ENCODE assay signal across 15 cellular contexts in genomic region chr12:32002848-32003493, GRCh38. TPM values are rescaled to one million over a fixed set of nuclear protein-coding genes. Genes with fewer than 3 reads are reported as not detected.
DNase-seq lines count a peak whose midpoint lies in the region; ATAC-seq and TF ChIP-seq lines count a peak whose summit lies in the region.
"Had no signal": no experiment of that assay in that cellular context is flagged by ENCODE, and none has a peak within 500 bp of the region (broad histone marks: within the 10 kb centered on the region; RNA-seq: fewer than 3 reads in every experiment).

No MANE protein-coding gene starts in this region.

- no peak for TF ChIP-seq POLR2A in gastrocnemius medialis (IDR thresholded peaks at IDR 0.05)

- H3K9me3 Mint-ChIP-seq in activated T-helper 17 cell treated with anti-CD3 and anti-CD28 coated beads, Interleukin-2, amount 50 U/mL, for 72 hours = no peaks in the 10 kb centered on the region
- no peaks in the 10 kb centered on the region for H3K9me3 Mint-ChIP-seq in type B pancreatic cell

- TF ChIP-seq CTCF in type B pancreatic cell (conservative IDR thresholded peaks at IDR 0.05) (no peak), gastrocnemius medialis (IDR thresholded peaks at IDR 0.05 in 4 of 5, conservative IDR thresholded peaks at IDR 0.05 in 1 of 5) (no peak), OCI-LY7 (conservative IDR thresholded peaks at IDR 0.05; ENCODE audit: low read length) (no peak)

- BruUV-seq in OCI-LY7 (replicated peaks; lab: Mats Ljungman, UMichigan) = no TSS peak

- no peaks in the 10 kb centered on the region for H3K4me1 Mint-ChIP-seq in activated T-helper 17 cell treated with anti-CD3 and anti-CD28 coated beads, Interleukin-2, amount 50 U/mL, for 72 hours
- H3K4me1 Mint-ChIP-seq in type B pancreatic cell (ENCODE audit: unreplicated experiment) = no peaks in the 10 kb centered on the region
- H3K4me1 Mint-ChIP-seq: activated CD8-positive, alpha-beta memory T cell treated with anti-CD3 and anti-CD28 coated beads, Interleukin-2, amount 10 ng/mL, durations not matched to agents 7 days and 5 days had no signal

- H3K27ac ChIP-seq in gastrocnemius medialis (no peak overlapping the region), OCI-LY7 (ENCODE audit: low read depth, low read length, poor library complexity, severe bottlenecking) (no peak overlapping the region)
- H3K27ac ChIP-seq: esophagus muscularis mucosa, parathyroid adenoma had no signal

- H3K27ac Mint-ChIP-seq in activated T-helper 17 cell treated with anti-CD3 and anti-CD28 coated beads, Interleukin-2, amount 50 U/mL, for 72 hours = peak overlapping the region; percentile 46
- peak overlapping the region; percentile 57 for H3K27ac Mint-ChIP-seq in type B pancreatic cell
- H3K27ac Mint-ChIP-seq: activated CD8-positive, alpha-beta memory T cell treated with anti-CD3 and anti-CD28 coated beads, Interleukin-2, amount 10 ng/mL, durations not matched to agents 7 days and 5 days had no signal

- no peaks in the 10 kb centered on the region for H3K79me2 ChIP-seq in OCI-LY7 (ENCODE audit: insufficient read depth, low read depth, low read length)
- H3K79me2 ChIP-seq: parathyroid adenoma had no signal

- H3K9me2 ChIP-seq in OCI-LY7 (ENCODE audit: insufficient read depth, low read length) = no peaks in the 10 kb centered on the region

- H3K4me1 ChIP-seq in gastrocnemius medialis (no peaks in the 10 kb centered on the region), OCI-LY7 (ENCODE audit: insufficient read depth, low read length, poor library complexity, severe bottlenecking) (no peaks in the 10 kb centered on the region)
- H3K4me1 ChIP-seq: parathyroid adenoma had no signal

- no peaks in the 10 kb centered on the region for H4K20me1 ChIP-seq in OCI-LY7 (ENCODE audit: insufficient read depth, low read length)

- CTCF ChIA-PET in OCI-LY7 (lab: Charles Lee; ENCODE audit: unreplicated experiment) = interaction anchor here (0.5 kb wide), 1 partner anchor 50 kb away, joined by 4 read pairs; no protein-coding TSS in a partner anchor

- no peak overlapping the region for H3K4me2 ChIP-seq in OCI-LY7 (ENCODE audit: low read length)

- no peak overlapping the region for H3K4me3 ChIP-seq in gastrocnemius medialis
- H3K4me3 ChIP-seq in OCI-LY7 (ENCODE audit: low read depth, low read length, poor library complexity, severe bottlenecking) = no peak overlapping the region
- H3K4me3 ChIP-seq: coronary artery, esophagus muscularis mucosa had no signal

- peaks cover 0 to 13% of the 10 kb centered on the region in 2 donors for H3K36me3 ChIP-seq in gastrocnemius medialis
- H3K36me3 ChIP-seq in OCI-LY7 (ENCODE audit: insufficient read depth, low read length) = peaks cover 35% of the 10 kb centered on the region

- POLR2A ChIA-PET in OCI-LY7 (lab: Charles Lee) = interaction anchor here (0.6 to 0.8 kb wide), 4 partner anchors 9 to 246 kb away, joined by 3 to 5 read pairs (median 3); no protein-coding TSS in a partner anchor

- H2AFZ ChIP-seq in OCI-LY7 (ENCODE audit: low read length) = no peak overlapping the region
- H2AFZ ChIP-seq: parathyroid adenoma had no signal

- H3K4me3 Mint-ChIP-seq in activated T-helper 17 cell treated with anti-CD3 and anti-CD28 coated beads, Interleukin-2, amount 50 U/mL, for 72 hours = no peak overlapping the region
- no peak overlapping the region for H3K4me3 Mint-ChIP-seq in type B pancreatic cell
- H3K4me3 Mint-ChIP-seq: activated CD8-positive, alpha-beta memory T cell treated with anti-CD3 and anti-CD28 coated beads, Interleukin-2, amount 10 ng/mL, durations not matched to agents 7 days and 5 days had no signal

- H3K9me3 ChIP-seq in gastrocnemius medialis (no peaks in the 10 kb centered on the region), OCI-LY7 (ENCODE audit: low read length) (no peaks in the 10 kb centered on the region)
- H3K9me3 ChIP-seq: esophagus muscularis mucosa had no signal

- intact Hi-C loops in Right ventricle myocardium superior (cut with DNase I) = no loop called here
- intact Hi-C loops in cardiac septum (cut with DNase I) = no loop called here
- intact Hi-C loops in left ventricle myocardium superior (cut with micrococcal nuclease) = no loop called here
- intact Hi-C loops in gastrocnemius medialis (cut with DNase I; ENCODE audit: low total_unique reads) = no loop called here
- intact Hi-C loops in OCI-LY7 (cut with micrococcal nuclease; ENCODE audit: unreplicated experiment) = no loop called here

- peak; percentile 27 for ATAC-seq in Right ventricle myocardium superior (ENCODE audit: poor library complexity)
- no peak for ATAC-seq in activated T-helper 17 cell treated with anti-CD3 and anti-CD28 coated beads, Interleukin-2, amount 50 U/mL, for 72 hours (replicated peaks)
- ATAC-seq in left ventricle myocardium superior = peak; percentile 30
- no peak for ATAC-seq in gastrocnemius medialis
- ATAC-seq: activated CD8-positive, alpha-beta memory T cell treated with anti-CD3 and anti-CD28 coated beads, Interleukin-2, amount 10 ng/mL, durations not matched to agents 7 days and 5 days; activated naive CD4-positive, alpha-beta T cell treated with anti-CD3 and anti-CD28 coated beads, Interleukin-2, amount 50 U/mL, for 72 hours had no signal

- H3K27me3 ChIP-seq in gastrocnemius medialis = no peaks in the 10 kb centered on the region
- H3K27me3 ChIP-seq: esophagus muscularis mucosa had no signal

- DNase-seq in Right ventricle myocardium superior = no peak
- DNase-seq in cardiac septum (ENCODE audit: low spot score) = no peak
- DNase-seq in left ventricle myocardium superior = no peak
- no peak for DNase-seq in type B pancreatic cell (ENCODE audit: extremely low spot score, unreplicated experiment)
- no peak for DNase-seq in gastrocnemius medialis
- no peak for DNase-seq in OCI-LY7 (ENCODE audit: low spot score)
- no peak for DNase-seq in NCI-H2227 treated with DMSO at 0.1 percent for 48 hours (lab: John Stamatoyannopoulos, UW)
- DNase-seq: activated CD8-positive, alpha-beta memory T cell treated with anti-CD3 and anti-CD28 coated beads, Interleukin-2, amount 10 ng/mL, durations not matched to agents 7 days and 5 days; NCI-H2081; stimulated activated CD4-positive, alpha-beta T cell treated with anti-CD3 and anti-CD28 coated beads, Interleukin-12 subunit alpha, Interleukin-12 subunit beta, amount 100 ng/mL, for 4 hours had no signal

- in situ Hi-C loops in gastrocnemius medialis (cut with MboI; ENCODE audit: low sequenced_read_pairs in 4 of 4) = no loop called here

- no peaks in the 10 kb centered on the region for H3K27me3 Mint-ChIP-seq in activated T-helper 17 cell treated with anti-CD3 and anti-CD28 coated beads, Interleukin-2, amount 50 U/mL, for 72 hours
- H3K27me3 Mint-ChIP-seq in type B pancreatic cell = no peaks in the 10 kb centered on the region
- H3K27me3 Mint-ChIP-seq: activated CD8-positive, alpha-beta memory T cell treated with anti-CD3 and anti-CD28 coated beads, Interleukin-2, amount 10 ng/mL, durations not matched to agents 7 days and 5 days had no signal

- peaks cover 39% of the 10 kb centered on the region for H3K36me3 Mint-ChIP-seq in activated T-helper 17 cell treated with anti-CD3 and anti-CD28 coated beads, Interleukin-2, amount 50 U/mL, for 72 hours (ENCODE audit: low read depth)
- peaks cover 22% of the 10 kb centered on the region for H3K36me3 Mint-ChIP-seq in type B pancreatic cell

RNA-seq across cellular contexts. Expression of gene RESF1, which starts 43.8 kb away (rescaled TPM):
- 18.1 TPM for total RNA-seq in Right ventricle myocardium superior
- total RNA-seq in cardiac septum = 17.3 TPM
- 10 to 100 TPM; 83.1 to 88.3 TPM for total RNA-seq in activated T-helper 17 cell treated with anti-CD3 and anti-CD28 coated beads, Interleukin-2, amount 50 U/mL, for 72 hours
- 24.8 TPM for total RNA-seq in left ventricle myocardium superior
- 72.2 and 135 TPM in 2 replicates for total RNA-seq in type B pancreatic cell (ENCODE audit: low replicate concordance)
- total RNA-seq in gastrocnemius medialis = 10 to 100 TPM; 16.0 to 31.7 (median 17.7) TPM
- total RNA-seq in OCI-LY7 (2014; rRNA removed; shearing (Covaris generic)) = 53.3 and 70.4 TPM in 2 replicates
- total RNA-seq in OCI-LY7 (2022) = 46.3 and 60.8 TPM in 2 replicates

Comparison
In these comparisons a context has a peak if more than half of its experiments do, and no peak if none do; other contexts are left out.
1. ATAC-seq: peak in Right ventricle myocardium superior (single experiment) and left ventricle myocardium superior (single experiment); none in activated T-helper 17 cell treated with anti-CD3 and anti-CD28 coated beads, Interleukin-2, amount 50 U/mL, for 72 hours (single experiment) and gastrocnemius medialis (0 of 2).